8 cellular contexts compared by ENCODE assay signal in the genomic region with DNA sequence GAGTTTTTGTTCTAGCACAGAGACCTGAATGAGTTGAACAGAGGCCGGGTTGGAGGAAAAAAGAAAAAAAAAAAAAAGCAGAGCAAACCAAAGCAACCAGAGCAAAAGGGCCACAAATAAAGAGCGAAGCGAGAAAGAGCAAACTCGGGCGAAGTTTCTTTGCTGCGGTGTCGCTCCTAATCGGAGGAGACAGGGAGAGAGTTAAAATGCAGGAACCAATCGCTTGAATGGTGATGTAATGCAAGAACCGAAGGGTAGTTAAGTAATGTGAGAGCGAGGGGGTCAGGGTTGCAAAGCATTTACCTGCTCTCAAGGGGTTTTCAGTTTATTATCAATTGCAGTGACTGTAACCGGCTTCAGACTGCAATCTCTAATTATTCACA.
DNase-seq lines count a peak whose midpoint lies in the region; ATAC-seq, FAIRE-seq and TF ChIP-seq lines count a peak whose summit lies in the region.

No MANE protein-coding gene starts in this region.

- H3K27ac ChIP-seq in GM23338 (ENCODE audit: low read depth) (peak overlapping the region; percentile 97), SU-DHL-6 (ENCODE audit: low read depth, low read length) (no peak overlapping the region), heart left ventricle (peak overlapping the region; percentile 59 to 96 (median 88)), rectal smooth muscle tissue (ENCODE audit: low read depth, low read length) (peak overlapping the region; percentile 94)

- H3K4me1 Mint-ChIP-seq in GM23338: peaks cover 3% of the 10 kb centered on the region; the same call in 2 of the 3 replicates

- H2AFZ ChIP-seq in GM23338 (no peak overlapping the region), SU-DHL-6 (ENCODE audit: low read depth, low read length, severe bottlenecking) (no peak overlapping the region)

- H3K4me1 ChIP-seq in GM23338 (ENCODE audit: insufficient read depth) (peaks cover 28% of the 10 kb centered on the region), heart left ventricle (peaks cover 7 to 55% (median 34%) of the 10 kb centered on the region in 12 donors), rectal smooth muscle tissue (ENCODE audit: control insufficient read depth, insufficient read depth, low read length) (peaks cover 29% of the 10 kb centered on the region)

- H3K79me2 ChIP-seq in GM23338 (replicated peaks; ENCODE audit: insufficient read depth): no peaks in the 10 kb centered on the region
- peaks cover 14% of the 10 kb centered on the region for H3K79me2 ChIP-seq in SU-DHL-6 (ENCODE audit: insufficient read depth, low read length)

- H3K4me3 Mint-ChIP-seq in GM23338: no peak overlapping the region

- H3K36me3 ChIP-seq in GM23338 (ENCODE audit: insufficient read depth) (no peaks in the 10 kb centered on the region), SU-DHL-6 (ENCODE audit: low read length) (no peaks in the 10 kb centered on the region), heart left ventricle (no peaks in the 10 kb centered on the region), rectal smooth muscle tissue (ENCODE audit: control insufficient read depth, insufficient read depth, low read length) (no peaks in the 10 kb centered on the region)

- H3K9ac ChIP-seq in SU-DHL-6 (ENCODE audit: low read length) (no peak overlapping the region), rectal smooth muscle tissue (ENCODE audit: low read length) (peak overlapping the region; percentile 32)

- TF ChIP-seq CTCF in GM23338 (conservative IDR thresholded peaks at IDR 0.05; ENCODE audit: low read depth in 2 of 2): no peak
- TF ChIP-seq CTCF in SU-DHL-6 (IDR thresholded peaks at IDR 0.05; ENCODE audit: insufficient read depth, low read length, poor library complexity, severe bottlenecking): no peak
- TF ChIP-seq CTCF in heart left ventricle (IDR thresholded peaks at IDR 0.05): no peak

- WGBS in heart left ventricle, 4 donors: 2 to 5% (median 2%) methylated on average over 12 of the region's 12 CpGs

- peak overlapping the region; percentile 50 for H3K4me3 ChIP-seq in GM23338
- H3K4me3 ChIP-seq in SU-DHL-6 (ENCODE audit: insufficient read depth, low read length, poor library complexity, severe bottlenecking): no peak overlapping the region
- peak overlapping the region; percentile 9 to 65 (median 58) for H3K4me3 ChIP-seq in heart left ventricle
- peak overlapping the region; percentile 68 for H3K4me3 ChIP-seq in rectal smooth muscle tissue (ENCODE audit: low read length)

- TF ChIP-seq POLR2A in heart left ventricle (IDR thresholded peaks at IDR 0.05): no peak

- H3K9me3 ChIP-seq in SU-DHL-6 (ENCODE audit: insufficient read depth, low read length) (no peaks in the 10 kb centered on the region), heart left ventricle (no peaks in the 10 kb centered on the region)

- H3F3A ChIP-seq in GM23338 (replicated peaks; ENCODE audit: low read depth): no peaks in the 10 kb centered on the region
- H3F3A ChIP-seq in SU-DHL-6 (ENCODE audit: insufficient read depth): peaks cover 21% of the 10 kb centered on the region

- H3K4me2 ChIP-seq in GM23338: peak overlapping the region; percentile 75
- peak overlapping the region; percentile 42 for H3K4me2 ChIP-seq in SU-DHL-6 (ENCODE audit: low read depth, low read length, poor library complexity, severe bottlenecking)

- H3K9me3 Mint-ChIP-seq in GM23338: no peaks in the 10 kb centered on the region

- no peak overlapping the region for H3K27ac Mint-ChIP-seq in GM23338

- H4K20me1 ChIP-seq in GM23338 (replicated peaks; ENCODE audit: insufficient read depth) (no peaks in the 10 kb centered on the region), SU-DHL-6 (ENCODE audit: low read depth, low read length) (no peaks in the 10 kb centered on the region)

- no peak for FAIRE-seq in frontal cortex (lab: Jason Lieb, UNC)

- no peaks in the 10 kb centered on the region for H3K9me2 ChIP-seq in GM23338 (ENCODE audit: insufficient read depth)
- no peaks in the 10 kb centered on the region for H3K9me2 ChIP-seq in SU-DHL-6 (replicated peaks; ENCODE audit: insufficient read depth, low read length)

- DNase-seq in GM23338 (ENCODE audit: low spot score) (peak; percentile 89), heart left ventricle (peak in 2 of 5 donors; percentile 44 to 45), NCI-H526 treated with DMSO at 0.1 percent for 48 hours (lab: John Stamatoyannopoulos, UW) (no peak), frontal cortex (ENCODE audit: low spot score in 2 of 2) (no peak)

- ATAC-seq in GM23338: peak; percentile 89
- peak in 3 of 4 donors; percentile 20 to 57 (median 51) for ATAC-seq in heart left ventricle
- no peak for ATAC-seq in HG03439 (IDR thresholded peaks at IDR 0.05; ENCODE audit: unreplicated experiment)
- no peak for ATAC-seq in GM21825 (IDR thresholded peaks at IDR 0.05; ENCODE audit: unreplicated experiment)

- intact Hi-C loops in heart left ventricle (cut with DNase I): loop anchor here (1.0 to 10.0 kb wide), 11 partner anchors 46 to 292 kb away; a partner anchor contains a TSS

- H3K27me3 ChIP-seq in GM23338 (ENCODE audit: insufficient read depth) (no peaks in the 10 kb centered on the region), SU-DHL-6 (ENCODE audit: low read length) (no peaks in the 10 kb centered on the region), heart left ventricle (no peaks in the 10 kb centered on the region), rectal smooth muscle tissue (ENCODE audit: control insufficient read depth, insufficient read depth, low read length) (no peaks in the 10 kb centered on the region)

- H3K27me3 Mint-ChIP-seq in GM23338 (ENCODE audit: insufficient read depth, low read depth, poor library complexity): no peaks in the 10 kb centered on the region

- H3K36me3 Mint-ChIP-seq in GM23338 (ENCODE audit: low read depth): no peaks in the 10 kb centered on the region

TF ChIP-seq in GM23338, 12 proteins besides CTCF, POLR2A, EP300 and RAD21:
- TF ChIP-seq, protein P1, sequence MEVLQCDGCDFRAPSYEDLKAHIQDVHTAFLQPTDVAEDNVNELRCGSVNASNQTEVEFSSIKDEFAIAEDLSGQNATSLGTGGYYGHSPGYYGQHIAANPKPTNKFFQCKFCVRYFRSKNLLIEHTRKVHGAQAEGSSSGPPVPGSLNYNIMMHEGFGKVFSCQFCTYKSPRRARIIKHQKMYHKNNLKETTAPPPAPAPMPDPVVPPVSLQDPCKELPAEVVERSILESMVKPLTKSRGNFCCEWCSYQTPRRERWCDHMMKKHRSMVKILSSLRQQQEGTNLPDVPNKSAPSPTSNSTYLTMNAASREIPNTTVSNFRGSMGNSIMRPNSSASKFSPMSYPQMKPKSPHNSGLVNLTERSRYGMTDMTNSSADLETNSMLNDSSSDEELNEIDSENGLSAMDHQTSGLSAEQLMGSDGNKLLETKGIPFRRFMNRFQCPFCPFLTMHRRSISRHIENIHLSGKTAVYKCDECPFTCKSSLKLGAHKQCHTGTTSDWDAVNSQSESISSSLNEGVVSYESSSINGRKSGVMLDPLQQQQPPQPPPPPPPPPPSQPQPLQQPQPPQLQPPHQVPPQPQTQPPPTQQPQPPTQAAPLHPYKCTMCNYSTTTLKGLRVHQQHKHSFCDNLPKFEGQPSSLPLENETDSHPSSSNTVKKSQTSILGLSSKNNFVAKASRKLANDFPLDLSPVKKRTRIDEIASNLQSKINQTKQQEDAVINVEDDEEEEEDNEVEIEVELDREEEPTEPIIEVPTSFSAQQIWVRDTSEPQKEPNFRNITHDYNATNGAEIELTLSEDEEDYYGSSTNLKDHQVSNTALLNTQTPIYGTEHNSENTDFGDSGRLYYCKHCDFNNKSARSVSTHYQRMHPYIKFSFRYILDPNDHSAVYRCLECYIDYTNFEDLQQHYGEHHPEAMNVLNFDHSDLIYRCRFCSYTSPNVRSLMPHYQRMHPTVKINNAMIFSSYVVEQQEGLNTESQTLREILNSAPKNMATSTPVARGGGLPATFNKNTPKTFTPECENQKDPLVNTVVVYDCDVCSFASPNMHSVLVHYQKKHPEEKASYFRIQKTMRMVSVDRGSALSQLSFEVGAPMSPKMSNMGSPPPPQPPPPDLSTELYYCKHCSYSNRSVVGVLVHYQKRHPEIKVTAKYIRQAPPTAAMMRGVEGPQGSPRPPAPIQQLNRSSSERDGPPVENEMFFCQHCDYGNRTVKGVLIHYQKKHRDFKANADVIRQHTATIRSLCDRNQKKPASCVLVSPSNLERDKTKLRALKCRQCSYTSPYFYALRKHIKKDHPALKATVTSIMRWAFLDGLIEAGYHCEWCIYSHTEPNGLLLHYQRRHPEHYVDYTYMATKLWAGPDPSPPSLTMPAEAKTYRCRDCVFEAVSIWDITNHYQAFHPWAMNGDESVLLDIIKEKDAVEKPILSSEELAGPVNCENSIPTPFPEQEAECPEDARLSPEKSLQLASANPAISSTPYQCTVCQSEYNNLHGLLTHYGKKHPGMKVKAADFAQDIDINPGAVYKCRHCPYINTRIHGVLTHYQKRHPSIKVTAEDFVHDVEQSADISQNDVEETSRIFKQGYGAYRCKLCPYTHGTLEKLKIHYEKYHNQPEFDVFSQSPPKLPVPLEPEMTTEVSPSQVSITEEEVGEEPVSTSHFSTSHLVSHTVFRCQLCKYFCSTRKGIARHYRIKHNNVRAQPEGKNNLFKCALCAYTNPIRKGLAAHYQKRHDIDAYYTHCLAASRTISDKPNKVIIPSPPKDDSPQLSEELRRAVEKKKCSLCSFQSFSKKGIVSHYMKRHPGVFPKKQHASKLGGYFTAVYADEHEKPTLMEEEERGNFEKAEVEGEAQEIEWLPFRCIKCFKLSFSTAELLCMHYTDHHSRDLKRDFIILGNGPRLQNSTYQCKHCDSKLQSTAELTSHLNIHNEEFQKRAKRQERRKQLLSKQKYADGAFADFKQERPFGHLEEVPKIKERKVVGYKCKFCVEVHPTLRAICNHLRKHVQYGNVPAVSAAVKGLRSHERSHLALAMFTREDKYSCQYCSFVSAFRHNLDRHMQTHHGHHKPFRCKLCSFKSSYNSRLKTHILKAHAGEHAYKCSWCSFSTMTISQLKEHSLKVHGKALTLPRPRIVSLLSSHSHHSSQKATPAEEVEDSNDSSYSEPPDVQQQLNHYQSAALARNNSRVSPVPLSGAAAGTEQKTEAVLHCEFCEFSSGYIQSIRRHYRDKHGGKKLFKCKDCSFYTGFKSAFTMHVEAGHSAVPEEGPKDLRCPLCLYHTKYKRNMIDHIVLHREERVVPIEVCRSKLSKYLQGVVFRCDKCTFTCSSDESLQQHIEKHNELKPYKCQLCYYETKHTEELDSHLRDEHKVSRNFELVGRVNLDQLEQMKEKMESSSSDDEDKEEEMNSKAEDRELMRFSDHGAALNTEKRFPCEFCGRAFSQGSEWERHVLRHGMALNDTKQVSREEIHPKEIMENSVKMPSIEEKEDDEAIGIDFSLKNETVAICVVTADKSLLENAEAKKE (CRISPR knock-in tag; IDR thresholded peaks at IDR 0.05): no peak
- TF ChIP-seq STAT1 (IDR thresholded peaks at IDR 0.05; ENCODE audit: unreplicated experiment) (no peak), POLR2AphosphoS5 (IDR thresholded peaks at IDR 0.05; ENCODE audit: low read depth) (peak; percentile 46; the same call in 1 of the 2 replicates), NANOG (IDR thresholded peaks at IDR 0.05; ENCODE audit: borderline replicate concordance) (no peak)
TF ChIP-seq in GM23338: peak in this region for 1.

Comparison
In these comparisons a context has a peak if more than half of its experiments do, and no peak if none do; other contexts are left out.
1. ATAC-seq: peak in GM23338 (single experiment) and heart left ventricle (3 of 4); none in HG03439 (single experiment) and GM21825 (single experiment).